ENCODE assay signal across 25 cellular contexts in genomic region chr14:65560340-65561027, GRCh38.
DNase-seq lines count a peak whose midpoint lies in the region; ATAC-seq and TF ChIP-seq lines count a peak whose summit lies in the region.
"Had no signal": no experiment of that assay in that cellular context is flagged by ENCODE, and none has a peak within 500 bp of the region (broad histone marks: within the 10 kb centered on the region; RNA-seq: fewer than 3 reads in every experiment).

No MANE protein-coding gene starts in this region.

- H3K4me1 ChIP-seq in GM23248 (ENCODE audit: insufficient read depth) (no peaks in the 10 kb centered on the region), MM.1S (ENCODE audit: low read length) (no peaks in the 10 kb centered on the region)
- H3K4me1 ChIP-seq: BLaER1, foreskin keratinocyte, upper lobe of left lung had no signal

- H2AFZ ChIP-seq in GM23248 = no peak overlapping the region
- H2AFZ ChIP-seq in MM.1S (ENCODE audit: low read length) = no peak overlapping the region

- H3K27me3 ChIP-seq in GM23248 (replicated peaks; ENCODE audit: insufficient read depth) = no peaks in the 10 kb centered on the region
- no peaks in the 10 kb centered on the region for H3K27me3 ChIP-seq in MM.1S (replicated peaks; ENCODE audit: insufficient read depth, low read length)
- H3K27me3 ChIP-seq: BLaER1, foreskin keratinocyte, upper lobe of left lung had no signal

- TF ChIP-seq POLR2A in erythroblast (IDR thresholded peaks at IDR 0.05; ENCODE audit: low read length) = no peak

- H4K20me1 ChIP-seq in GM23248 (ENCODE audit: insufficient read depth) = no peaks in the 10 kb centered on the region
- H4K20me1 ChIP-seq in MM.1S (ENCODE audit: insufficient read depth, low read length) = no peaks in the 10 kb centered on the region

- no peaks in the 10 kb centered on the region for H3F3A ChIP-seq in GM23248 (ENCODE audit: insufficient read depth)
- no peaks in the 10 kb centered on the region for H3F3A ChIP-seq in MM.1S (ENCODE audit: insufficient read depth, low read length)

- in situ Hi-C loops in GM23248 (cut with MboI) (no loop called here), astrocyte of the cerebellum (cut with HindIII; ENCODE audit: low sequenced_read_pairs) (no loop called here)

- H3K4me3 ChIP-seq in GM23248 = no peak overlapping the region
- H3K4me3 ChIP-seq in astrocyte of the cerebellum (ENCODE audit: low read depth, low read length) = no peak overlapping the region
- no peak overlapping the region for H3K4me3 ChIP-seq in retinal pigment epithelial cell (ENCODE audit: low read length)
- no peak overlapping the region for H3K4me3 ChIP-seq in MM.1S (ENCODE audit: low read length)
- H3K4me3 ChIP-seq: BLaER1, upper lobe of left lung had no signal

- ATAC-seq in activated CD4-positive, alpha-beta T cell treated with anti-CD3 and anti-CD28 coated beads for 36 hours = no peak
- ATAC-seq: foreskin keratinocyte, natural killer cell, T-helper 17 cell, WTC11 had no signal

- H3K79me2 ChIP-seq in GM23248 (ENCODE audit: insufficient read depth) = peaks cover 75% of the 10 kb centered on the region
- no peaks in the 10 kb centered on the region for H3K79me2 ChIP-seq in MM.1S (ENCODE audit: low read length)

- no peaks in the 10 kb centered on the region for H3K9me2 ChIP-seq in GM23248 (ENCODE audit: insufficient read depth)
- no peaks in the 10 kb centered on the region for H3K9me2 ChIP-seq in MM.1S (replicated peaks; ENCODE audit: insufficient read depth, low read length)

- H3K36me3 ChIP-seq in GM23248 (ENCODE audit: low read depth) (no peaks in the 10 kb centered on the region), MM.1S (replicated peaks; ENCODE audit: insufficient read depth, low read length) (no peaks in the 10 kb centered on the region)

- H3K9ac ChIP-seq in GM23248 = no peak overlapping the region
- no peak overlapping the region for H3K9ac ChIP-seq in MM.1S (ENCODE audit: low read length)
- H3K9ac ChIP-seq: BLaER1 had no signal

- WGBS in GM23248 (ENCODE audit: low coverage in 1 of 2, low lambda C conversion rate in 2 of 2, missing lambda C conversion rate in 2 of 2), 2 experiments = 54 to 56% methylated on average over 2 of the region's 2 CpGs

- H3K9me3 Mint-ChIP-seq in activated CD4-positive, alpha-beta T cell treated with anti-CD3 and anti-CD28 coated beads for 36 hours (ENCODE audit: low read depth) = peaks cover 1% of the 10 kb centered on the region
- H3K9me3 Mint-ChIP-seq: natural killer cell had no signal

- no peaks in the 10 kb centered on the region for H3K27me3 Mint-ChIP-seq in activated CD4-positive, alpha-beta T cell treated with anti-CD3 and anti-CD28 coated beads for 36 hours
- H3K27me3 Mint-ChIP-seq: activated naive CD8-positive, alpha-beta T cell treated with anti-CD3 and anti-CD28 coated beads for 36 hours; stimulated activated naive CD8-positive, alpha-beta T cell treated with anti-CD3 and anti-CD28 coated beads, Interleukin-15, Interleukin-2, amounts not matched to agents 100 ng/mL and 50 ng/mL, for 24 hours; T-helper 17 cell had no signal

- DNase-seq in GM23248 (peak; percentile 5), NCI-H146 treated with DMSO at 0.1 percent for 48 hours (lab: John Stamatoyannopoulos, UW; ENCODE audit: unreplicated experiment) (peak; percentile 37), astrocyte of the cerebellum (ENCODE audit: low read depth) (peak; percentile 71), retinal pigment epithelial cell (ENCODE audit: low read depth) (peak; percentile 4), MM.1S (no peak), erythroblast (lab: John Stamatoyannopoulos, UW) (no peak)
- no peak for DNase-seq in activated CD4-positive, alpha-beta T cell treated with anti-CD3 and anti-CD28 coated beads for 36 hours
- DNase-seq: activated naive CD8-positive, alpha-beta T cell treated with anti-CD3 and anti-CD28 coated beads for 36 hours; Calu3; dermis blood vessel endothelial cell; foreskin keratinocyte; hypothalamus; Kasumi-1; mesendoderm; natural killer cell; NCI-H2029; NCI-H526; OCI-M1; posterior cingulate gyrus; SIG-M5; T-helper 17 cell; upper lobe of left lung had no signal

- no peak overlapping the region for H3K27ac Mint-ChIP-seq in activated CD4-positive, alpha-beta T cell treated with anti-CD3 and anti-CD28 coated beads for 36 hours
- H3K27ac Mint-ChIP-seq: activated naive CD8-positive, alpha-beta T cell treated with anti-CD3 and anti-CD28 coated beads for 36 hours; natural killer cell; stimulated activated naive CD8-positive, alpha-beta T cell treated with anti-CD3 and anti-CD28 coated beads, Interleukin-15, Interleukin-2, amounts not matched to agents 100 ng/mL and 50 ng/mL, for 24 hours; T-helper 17 cell had no signal

- intact Hi-C loops in activated CD4-positive, alpha-beta T cell treated with anti-CD3 and anti-CD28 coated beads for 36 hours (cut with DNase I, micrococcal nuclease) = no loop called here

- H3K9me3 ChIP-seq in GM23248 (ENCODE audit: low read depth) = no peaks in the 10 kb centered on the region
- no peaks in the 10 kb centered on the region for H3K9me3 ChIP-seq in MM.1S (replicated peaks; ENCODE audit: insufficient read depth, low read length)
- H3K9me3 ChIP-seq: BLaER1, upper lobe of left lung had no signal

- CTCF ChIA-PET in activated CD4-positive, alpha-beta T cell treated with anti-CD3 and anti-CD28 coated beads for 36 hours (lab: Charles Lee) = interaction anchor here (0.6 to 1.5 kb wide), 3 partner anchors 13 to 1010 kb away, joined by 3 read pairs; no protein-coding TSS in a partner anchor

- no peak overlapping the region for H3K4me3 Mint-ChIP-seq in activated CD4-positive, alpha-beta T cell treated with anti-CD3 and anti-CD28 coated beads for 36 hours
- H3K4me3 Mint-ChIP-seq: activated naive CD8-positive, alpha-beta T cell treated with anti-CD3 and anti-CD28 coated beads for 36 hours; natural killer cell; stimulated activated naive CD8-positive, alpha-beta T cell treated with anti-CD3 and anti-CD28 coated beads, Interleukin-15, Interleukin-2, amounts not matched to agents 100 ng/mL and 50 ng/mL, for 24 hours; T-helper 17 cell; WTC11 had no signal

- H3K36me3 Mint-ChIP-seq in activated CD4-positive, alpha-beta T cell treated with anti-CD3 and anti-CD28 coated beads for 36 hours (ENCODE audit: low read depth) = peaks cover 31% of the 10 kb centered on the region
- H3K36me3 Mint-ChIP-seq: natural killer cell, WTC11 had no signal

- TF ChIP-seq CTCF in astrocyte of the cerebellum (IDR thresholded peaks at IDR 0.05; ENCODE audit: low read depth, low read length, missing control alignments) (no peak), retinal pigment epithelial cell (conservative IDR thresholded peaks at IDR 0.05; ENCODE audit: low read depth, low read length) (no peak), MM.1S (IDR thresholded peaks at IDR 0.05; ENCODE audit: low read length) (no peak)

- no peak overlapping the region for H3K27ac ChIP-seq in GM23248
- no peak overlapping the region for H3K27ac ChIP-seq in MM.1S (ENCODE audit: low read length)
- H3K27ac ChIP-seq: BLaER1, foreskin keratinocyte, upper lobe of left lung had no signal

- H3K4me2 ChIP-seq in GM23248 (ENCODE audit: unreplicated experiment) (no peak overlapping the region), MM.1S (ENCODE audit: low read depth, low read length) (no peak overlapping the region)
- H3K4me2 ChIP-seq: BLaER1 had no signal

- peaks cover 19% of the 10 kb centered on the region for H3K4me1 Mint-ChIP-seq in activated CD4-positive, alpha-beta T cell treated with anti-CD3 and anti-CD28 coated beads for 36 hours
- H3K4me1 Mint-ChIP-seq: natural killer cell had no signal

- POLR2A ChIA-PET in activated CD4-positive, alpha-beta T cell treated with anti-CD3 and anti-CD28 coated beads for 36 hours (lab: Charles Lee) = no interaction called here

Comparison
In these comparisons a context has a peak if more than half of its experiments do, and no peak if none do; other contexts are left out.
1. DNase-seq: peak in GM23248 (single experiment), NCI-H146 treated with DMSO at 0.1 percent for 48 hours (single experiment), astrocyte of the cerebellum (single experiment) and retinal pigment epithelial cell (single experiment); none in activated CD4-positive, alpha-beta T cell treated with anti-CD3 and anti-CD28 coated beads for 36 hours (single experiment), MM.1S (single experiment) and erythroblast (0 of 2).